In the genomic region with DNA sequence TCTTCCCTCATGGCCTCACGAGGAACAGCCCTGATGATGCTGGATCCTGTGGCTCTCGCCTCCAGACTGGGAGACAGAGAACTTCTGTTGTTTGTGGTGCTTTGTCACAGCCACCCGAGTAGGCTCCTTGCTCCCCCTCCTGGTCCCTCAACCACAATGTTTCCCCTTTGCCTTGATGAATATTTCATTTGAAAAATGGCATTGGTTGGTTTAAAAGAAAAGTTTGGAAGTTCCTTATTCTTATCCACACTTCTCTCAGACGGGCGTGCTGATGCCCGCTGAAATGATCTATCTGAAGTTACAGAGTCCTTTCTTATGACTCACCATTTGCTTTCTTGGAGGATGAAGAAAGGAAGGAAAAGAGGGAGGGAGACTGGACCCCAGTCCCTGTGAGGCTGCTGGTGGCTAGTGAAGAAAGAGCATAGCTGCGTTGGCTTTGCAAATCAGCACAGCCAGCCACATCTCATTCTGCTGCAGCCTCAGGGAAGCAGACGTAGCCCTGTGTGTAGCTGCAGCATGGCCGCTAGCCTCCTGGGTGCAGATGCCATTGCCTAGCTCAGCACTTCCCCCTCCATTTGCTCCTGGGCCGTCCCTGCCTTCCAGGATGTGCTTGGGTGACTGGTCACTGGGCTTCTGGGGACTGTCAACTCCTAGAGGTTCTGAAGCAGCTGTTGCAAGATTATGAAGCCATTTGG, we compare ENCODE assay signal across 8 cellular contexts.
DNase-seq lines count a peak whose midpoint lies in the region; ATAC-seq, FAIRE-seq and TF ChIP-seq lines count a peak whose summit lies in the region.

No MANE protein-coding gene starts in this region.

- H3K27me3 ChIP-seq in ascending aorta = no peaks in the 10 kb centered on the region

- no peaks in the 10 kb centered on the region for H3K9me3 ChIP-seq in ascending aorta

- peak overlapping the region; percentile 22 to 44 for H3K27ac ChIP-seq in ascending aorta

- no peaks in the 10 kb centered on the region for H3K36me3 ChIP-seq in ascending aorta

- DNase-seq in AG09319 (ENCODE audit: extremely low read depth, low read depth) = no peak
- DNase-seq in H54 (ENCODE audit: insufficient read length, low spot score) = peak; percentile 80
- DNase-seq in ascending aorta (ENCODE audit: low spot score in 2 of 2) = peak in 1 of 2 donors; percentile 76
- DNase-seq in iPS-NIHi11 (ENCODE audit: low spot score) = peak; percentile 70
- peak; percentile 37 for DNase-seq in stimulated activated CD4-positive, alpha-beta T cell treated with anti-CD3 and anti-CD28 coated beads, Interleukin-2, amount 100 ng/mL, for 4 hours (ENCODE audit: low read depth)
- DNase-seq in RPMI8226 = no peak

- no peak for TF ChIP-seq POLR2A in H54 (IDR thresholded peaks at IDR 0.05; ENCODE audit: low read depth, low read length)

- ATAC-seq in SK-N-SH treated with all-trans-retinoic acid at 6 μM for 48 hours (peak; percentile 88), HG03280 (IDR thresholded peaks at IDR 0.05; ENCODE audit: unreplicated experiment) (no peak)

- intact Hi-C loops in ascending aorta (cut with DNase I) = loop anchor here (5.0 kb wide), 3 partner anchors 34 to 334 kb away; no protein-coding TSS in a partner anchor

- H3K4me3 ChIP-seq in ascending aorta = no peak overlapping the region

- FAIRE-seq in H54 (lab: Jason Lieb, UNC) = peak; percentile 33

- H3K4me1 ChIP-seq in ascending aorta = peaks cover 0 to 9% of the 10 kb centered on the region in 2 donors

- TF ChIP-seq CTCF in AG09319 (IDR thresholded peaks at IDR 0.05; ENCODE audit: low read depth, low read length) (peak; percentile 48), ascending aorta (IDR thresholded peaks at IDR 0.05) (peak; percentile 36 to 54 (median 37))

TF ChIP-seq in SK-N-SH treated with all-trans-retinoic acid at 6 μM for 48 hours, 23 proteins besides CTCF, POLR2A, EP300 and RAD21:
- no peak for TF ChIP-seq OSR1 (CRISPR knock-in tag; IDR thresholded peaks at IDR 0.05)
- TF ChIP-seq, protein P1, sequence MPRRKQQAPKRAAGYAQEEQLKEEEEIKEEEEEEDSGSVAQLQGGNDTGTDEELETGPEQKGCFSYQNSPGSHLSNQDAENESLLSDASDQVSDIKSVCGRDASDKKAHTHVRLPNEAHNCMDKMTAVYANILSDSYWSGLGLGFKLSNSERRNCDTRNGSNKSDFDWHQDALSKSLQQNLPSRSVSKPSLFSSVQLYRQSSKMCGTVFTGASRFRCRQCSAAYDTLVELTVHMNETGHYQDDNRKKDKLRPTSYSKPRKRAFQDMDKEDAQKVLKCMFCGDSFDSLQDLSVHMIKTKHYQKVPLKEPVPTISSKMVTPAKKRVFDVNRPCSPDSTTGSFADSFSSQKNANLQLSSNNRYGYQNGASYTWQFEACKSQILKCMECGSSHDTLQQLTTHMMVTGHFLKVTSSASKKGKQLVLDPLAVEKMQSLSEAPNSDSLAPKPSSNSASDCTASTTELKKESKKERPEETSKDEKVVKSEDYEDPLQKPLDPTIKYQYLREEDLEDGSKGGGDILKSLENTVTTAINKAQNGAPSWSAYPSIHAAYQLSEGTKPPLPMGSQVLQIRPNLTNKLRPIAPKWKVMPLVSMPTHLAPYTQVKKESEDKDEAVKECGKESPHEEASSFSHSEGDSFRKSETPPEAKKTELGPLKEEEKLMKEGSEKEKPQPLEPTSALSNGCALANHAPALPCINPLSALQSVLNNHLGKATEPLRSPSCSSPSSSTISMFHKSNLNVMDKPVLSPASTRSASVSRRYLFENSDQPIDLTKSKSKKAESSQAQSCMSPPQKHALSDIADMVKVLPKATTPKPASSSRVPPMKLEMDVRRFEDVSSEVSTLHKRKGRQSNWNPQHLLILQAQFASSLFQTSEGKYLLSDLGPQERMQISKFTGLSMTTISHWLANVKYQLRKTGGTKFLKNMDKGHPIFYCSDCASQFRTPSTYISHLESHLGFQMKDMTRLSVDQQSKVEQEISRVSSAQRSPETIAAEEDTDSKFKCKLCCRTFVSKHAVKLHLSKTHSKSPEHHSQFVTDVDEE (CRISPR knock-in tag; IDR thresholded peaks at IDR 0.05) = no peak
- no peak for TF ChIP-seq ESRRG (CRISPR knock-in tag; IDR thresholded peaks at IDR 0.05)
- TF ChIP-seq, protein P2, sequence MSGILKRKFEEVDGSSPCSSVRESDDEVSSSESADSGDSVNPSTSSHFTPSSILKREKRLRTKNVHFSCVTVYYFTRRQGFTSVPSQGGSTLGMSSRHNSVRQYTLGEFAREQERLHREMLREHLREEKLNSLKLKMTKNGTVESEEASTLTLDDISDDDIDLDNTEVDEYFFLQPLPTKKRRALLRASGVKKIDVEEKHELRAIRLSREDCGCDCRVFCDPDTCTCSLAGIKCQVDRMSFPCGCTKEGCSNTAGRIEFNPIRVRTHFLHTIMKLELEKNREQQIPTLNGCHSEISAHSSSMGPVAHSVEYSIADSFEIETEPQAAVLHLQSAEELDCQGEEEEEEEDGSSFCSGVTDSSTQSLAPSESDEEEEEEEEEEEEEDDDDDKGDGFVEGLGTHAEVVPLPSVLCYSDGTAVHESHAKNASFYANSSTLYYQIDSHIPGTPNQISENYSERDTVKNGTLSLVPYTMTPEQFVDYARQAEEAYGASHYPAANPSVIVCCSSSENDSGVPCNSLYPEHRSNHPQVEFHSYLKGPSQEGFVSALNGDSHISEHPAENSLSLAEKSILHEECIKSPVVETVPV (CRISPR knock-in tag; IDR thresholded peaks at IDR 0.05) = no peak
- no peak for TF ChIP-seq CREB5 (CRISPR knock-in tag; IDR thresholded peaks at IDR 0.05; ENCODE audit: low read depth)
- TF ChIP-seq SNAI2 (CRISPR knock-in tag; IDR thresholded peaks at IDR 0.05) = no peak
- no peak for TF ChIP-seq ARNTL (CRISPR knock-in tag; IDR thresholded peaks at IDR 0.05; ENCODE audit: borderline replicate concordance, low read depth)
- no peak for TF ChIP-seq GLIS3 (CRISPR knock-in tag; IDR thresholded peaks at IDR 0.05)
- no peak for TF ChIP-seq ZNF70 (CRISPR knock-in tag; IDR thresholded peaks at IDR 0.05)
- TF ChIP-seq CSDC2 (CRISPR knock-in tag; IDR thresholded peaks at IDR 0.05) = no peak
- TF ChIP-seq ZNF8 (CRISPR knock-in tag; IDR thresholded peaks at IDR 0.05) = no peak
- TF ChIP-seq TOX (CRISPR knock-in tag; IDR thresholded peaks at IDR 0.05; ENCODE audit: borderline replicate concordance) = no peak
- no peak for TF ChIP-seq PPARA (CRISPR knock-in tag; IDR thresholded peaks at IDR 0.05; ENCODE audit: borderline replicate concordance)
- TF ChIP-seq ZFP3 (CRISPR knock-in tag; IDR thresholded peaks at IDR 0.05) = no peak
- TF ChIP-seq, protein P3, sequence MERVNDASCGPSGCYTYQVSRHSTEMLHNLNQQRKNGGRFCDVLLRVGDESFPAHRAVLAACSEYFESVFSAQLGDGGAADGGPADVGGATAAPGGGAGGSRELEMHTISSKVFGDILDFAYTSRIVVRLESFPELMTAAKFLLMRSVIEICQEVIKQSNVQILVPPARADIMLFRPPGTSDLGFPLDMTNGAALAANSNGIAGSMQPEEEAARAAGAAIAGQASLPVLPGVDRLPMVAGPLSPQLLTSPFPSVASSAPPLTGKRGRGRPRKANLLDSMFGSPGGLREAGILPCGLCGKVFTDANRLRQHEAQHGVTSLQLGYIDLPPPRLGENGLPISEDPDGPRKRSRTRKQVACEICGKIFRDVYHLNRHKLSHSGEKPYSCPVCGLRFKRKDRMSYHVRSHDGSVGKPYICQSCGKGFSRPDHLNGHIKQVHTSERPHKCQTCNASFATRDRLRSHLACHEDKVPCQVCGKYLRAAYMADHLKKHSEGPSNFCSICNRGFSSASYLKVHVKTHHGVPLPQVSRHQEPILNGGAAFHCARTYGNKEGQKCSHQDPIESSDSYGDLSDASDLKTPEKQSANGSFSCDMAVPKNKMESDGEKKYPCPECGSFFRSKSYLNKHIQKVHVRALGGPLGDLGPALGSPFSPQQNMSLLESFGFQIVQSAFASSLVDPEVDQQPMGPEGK (CRISPR knock-in tag; IDR thresholded peaks at IDR 0.05; ENCODE audit: borderline replicate concordance) = no peak
- TF ChIP-seq TCF4 (CRISPR knock-in tag; IDR thresholded peaks at IDR 0.05; ENCODE audit: borderline replicate concordance) = no peak
- TF ChIP-seq ISL1 (CRISPR knock-in tag; IDR thresholded peaks at IDR 0.05) = no peak
- no peak for TF ChIP-seq ZFP30 (CRISPR knock-in tag; IDR thresholded peaks at IDR 0.05)
- TF ChIP-seq, protein P4, sequence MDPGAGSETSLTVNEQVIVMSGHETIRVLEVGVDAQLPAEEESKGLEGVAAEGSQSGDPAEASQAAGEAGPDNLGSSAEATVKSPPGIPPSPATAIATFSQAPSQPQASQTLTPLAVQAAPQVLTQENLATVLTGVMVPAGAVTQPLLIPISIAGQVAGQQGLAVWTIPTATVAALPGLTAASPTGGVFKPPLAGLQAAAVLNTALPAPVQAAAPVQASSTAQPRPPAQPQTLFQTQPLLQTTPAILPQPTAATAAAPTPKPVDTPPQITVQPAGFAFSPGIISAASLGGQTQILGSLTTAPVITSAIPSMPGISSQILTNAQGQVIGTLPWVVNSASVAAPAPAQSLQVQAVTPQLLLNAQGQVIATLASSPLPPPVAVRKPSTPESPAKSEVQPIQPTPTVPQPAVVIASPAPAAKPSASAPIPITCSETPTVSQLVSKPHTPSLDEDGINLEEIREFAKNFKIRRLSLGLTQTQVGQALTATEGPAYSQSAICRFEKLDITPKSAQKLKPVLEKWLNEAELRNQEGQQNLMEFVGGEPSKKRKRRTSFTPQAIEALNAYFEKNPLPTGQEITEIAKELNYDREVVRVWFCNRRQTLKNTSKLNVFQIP (CRISPR knock-in tag; IDR thresholded peaks at IDR 0.05; ENCODE audit: borderline replicate concordance, low read depth) = no peak
- no peak for TF ChIP-seq BACH2 (CRISPR knock-in tag; IDR thresholded peaks at IDR 0.05; ENCODE audit: borderline replicate concordance)

Comparison
In these comparisons a context has a peak if more than half of its experiments do, and no peak if none do; other contexts are left out.
1. DNase-seq: peak in H54 (single experiment), iPS-NIHi11 (single experiment) and stimulated activated CD4-positive, alpha-beta T cell treated with anti-CD3 and anti-CD28 coated beads, Interleukin-2, amount 100 ng/mL, for 4 hours (single experiment); none in AG09319 (single experiment) and RPMI8226 (single experiment).